15 cellular contexts compared by ENCODE assay signal in genomic region chr17:35668807-35669206, GRCh38.
"Had no signal": no experiment of that assay in that cellular context is flagged by ENCODE, and none has a peak within 500 bp of the region (broad histone marks: within the 10 kb centered on the region; RNA-seq: fewer than 3 reads in every experiment).

No MANE protein-coding gene starts in this region.

- H3K4me3 Mint-ChIP-seq: naive thymus-derived CD8-positive, alpha-beta T cell had no signal

- H3K4me1 ChIP-seq: esophagus squamous epithelium had no signal

- H3K27me3 Mint-ChIP-seq: naive thymus-derived CD8-positive, alpha-beta T cell; progenitor cell of endocrine pancreas had no signal

- ATAC-seq: heart left ventricle; mucosa of descending colon; naive thymus-derived CD8-positive, alpha-beta T cell; right cardiac atrium had no signal

- H3K9me3 ChIP-seq: esophagus squamous epithelium, heart left ventricle, mucosa of descending colon, ovary had no signal

- H3K27ac Mint-ChIP-seq: progenitor cell of endocrine pancreas had no signal

- DNase-seq: effector memory CD4-positive, alpha-beta T cell; esophagus squamous epithelium; heart left ventricle; hypothalamus; kidney glomerular epithelial cell; mesendoderm; mucosa of descending colon; naive thymus-derived CD8-positive, alpha-beta T cell; ovary; right cardiac atrium; small intestine; stimulated activated CD4-positive, alpha-beta T cell treated with anti-CD3 and anti-CD28 coated beads, Interleukin-12 subunit alpha, Interleukin-12 subunit beta, amount 100 ng/mL, for 4 hours; stimulated activated naive CD4-positive, alpha-beta T cell treated with Interleukin-2 at 50 U/mL for 16 hours; trophoblast cell had no signal

- H3K27ac ChIP-seq: esophagus squamous epithelium, heart left ventricle, ovary had no signal

- H3K27me3 ChIP-seq: esophagus squamous epithelium, heart left ventricle, ovary had no signal

- H3K9me3 Mint-ChIP-seq: naive thymus-derived CD8-positive, alpha-beta T cell had no signal

- H3K4me3 ChIP-seq: esophagus squamous epithelium, heart left ventricle, mucosa of descending colon, ovary had no signal

- H3K36me3 ChIP-seq: ovary had no signal
